In the genomic region with DNA sequence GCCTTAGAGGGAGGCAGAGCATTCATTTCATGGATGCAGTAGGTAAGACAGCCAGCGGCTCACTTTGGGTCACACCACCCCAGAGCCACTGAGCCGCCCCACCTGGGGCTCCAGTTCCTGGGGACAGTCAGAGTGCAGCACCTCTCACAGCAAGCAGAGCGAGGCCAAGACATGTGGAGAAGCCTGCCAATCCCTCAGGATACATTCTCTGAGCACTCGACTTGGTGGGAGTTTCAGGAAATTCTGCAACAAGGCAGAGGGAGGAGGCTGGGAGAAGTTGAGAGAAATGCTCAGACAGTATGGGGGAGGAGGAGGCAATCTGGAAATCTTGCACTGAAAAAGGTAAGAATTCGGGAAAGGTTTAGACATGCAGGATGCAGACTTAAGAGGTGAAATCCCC, we compare ENCODE assay signal across 1 cellular context.
TF ChIP-seq lines count a peak whose summit lies in the region.

No MANE protein-coding gene starts in this region.

TF ChIP-seq in endothelial cell of umbilical vein, 7 proteins besides CTCF, POLR2A, EP300 and RAD21 (continued from another document):
- TF ChIP-seq MYC (IDR thresholded peaks at IDR 0.05; ENCODE audit: low read depth, low read length) (no peak), POLR2AphosphoS5 (IDR thresholded peaks at IDR 0.05; ENCODE audit: insufficient read depth, low read depth, low read length) (no peak), GATA2 (IDR thresholded peaks at IDR 0.05; ENCODE audit: insufficient read depth, insufficient read length, low read depth, low read length) (no peak), FOS (IDR thresholded peaks at IDR 0.05; ENCODE audit: borderline replicate concordance, insufficient read depth, low read length) (no peak), EZH2 (IDR thresholded peaks at IDR 0.05; ENCODE audit: borderline replicate concordance, low read depth, low read length, severe bottlenecking) (no peak)
